10 cellular contexts compared by ENCODE assay signal in the genomic region with DNA sequence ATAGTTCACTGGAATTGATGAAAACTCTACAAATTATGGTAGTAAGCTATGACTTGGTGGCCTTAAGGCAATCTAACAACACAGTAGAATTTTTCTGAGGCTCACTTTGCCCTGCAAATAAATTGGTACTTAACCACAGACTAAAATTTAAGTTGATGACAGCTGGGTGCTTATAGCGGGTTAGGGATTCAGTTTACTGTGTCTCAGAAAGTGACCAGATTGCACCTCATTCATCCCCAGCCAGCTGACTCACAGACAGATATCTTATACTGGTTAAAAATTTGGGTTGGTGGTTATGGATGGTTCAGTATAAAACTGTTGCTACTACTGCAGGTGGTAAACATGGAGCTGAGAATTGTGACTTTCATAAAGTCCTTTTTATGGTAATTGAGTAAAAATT. TPM values are rescaled to one million over a fixed set of nuclear protein-coding genes. Genes with fewer than 3 reads are reported as not detected.
A peak's percentile ranks its signal among the peaks of the same experiment; 100 is the strongest.
DNase-seq lines count a peak whose midpoint lies in the region; ATAC-seq, FAIRE-seq and TF ChIP-seq lines count a peak whose summit lies in the region.
"Had no signal": no experiment of that assay in that cellular context is flagged by ENCODE, and none has a peak within 500 bp of the region (broad histone marks: within the 10 kb centered on the region; RNA-seq: fewer than 3 reads in every experiment).

No MANE protein-coding gene starts in this region.

- H3K4me3 Mint-ChIP-seq in activated CD8-positive, alpha-beta T cell treated with anti-CD3 and anti-CD28 coated beads, Interleukin-2, amount 10 ng/mL, durations not matched to agents 7 days and 5 days = peak overlapping the region; percentile 96

- peak overlapping the region; percentile 22 for H3K9ac ChIP-seq in keratinocyte (ENCODE audit: control insufficient read depth, extremely low read depth, insufficient read depth, low read length)

- peaks cover 10% of the 10 kb centered on the region for H4K20me1 ChIP-seq in keratinocyte (ENCODE audit: control insufficient read depth, extremely low read depth, insufficient read depth, low read length)

- peaks cover 36% of the 10 kb centered on the region for H3K4me1 ChIP-seq in keratinocyte (ENCODE audit: control insufficient read depth, extremely low read depth, insufficient read depth, low read length)

- H3K4me2 ChIP-seq in keratinocyte (ENCODE audit: control insufficient read depth, extremely low read depth, insufficient read depth, low read depth, low read length) = peak overlapping the region; percentile 86

- dilution Hi-C loops in keratinocyte (cut with MboI; ENCODE audit: extremely low pct_ligation_motif_present, low sequenced_read_pairs) = no loop called here

- H2AFZ ChIP-seq in keratinocyte (ENCODE audit: control insufficient read depth, low read length) = no peak overlapping the region

- H3K27ac ChIP-seq in keratinocyte (ENCODE audit: control insufficient read depth, insufficient read depth, low read length) = peak overlapping the region; percentile 18

- peak; percentile 22 for DNase-seq in Daoy (ENCODE audit: low read depth)
- DNase-seq in Jurkat, Clone E6-1 (ENCODE audit: low read depth, low spot score) = no peak
- DNase-seq in activated CD8-positive, alpha-beta T cell treated with anti-CD3 and anti-CD28 coated beads, Interleukin-2, amount 10 ng/mL, durations not matched to agents 7 days and 5 days = no peak
- no peak for DNase-seq in keratinocyte (ENCODE audit: low read depth, low spot score)
- no peak for DNase-seq in T-helper 9 cell
- no peak for DNase-seq in cardiac septum (ENCODE audit: low spot score)
- DNase-seq: aorta, kidney glomerular epithelial cell had no signal

- H3K79me2 ChIP-seq in keratinocyte (ENCODE audit: control insufficient read depth, insufficient read depth, low read length) = peaks cover 62% of the 10 kb centered on the region

- POLR2A ChIA-PET in activated CD8-positive, alpha-beta T cell treated with anti-CD3 and anti-CD28 coated beads, Interleukin-2, amount 10 ng/mL, durations not matched to agents 7 days and 5 days (lab: Charles Lee) = interaction anchor here (0.6 kb wide), 1 partner anchor 226 kb away, joined by 3 read pairs; no protein-coding TSS in a partner anchor

- H3K27me3 ChIP-seq in keratinocyte (ENCODE audit: control insufficient read depth, extremely low read depth, insufficient read depth, low read length) = no peaks in the 10 kb centered on the region

- ATAC-seq in activated CD8-positive, alpha-beta T cell treated with anti-CD3 and anti-CD28 coated beads, Interleukin-2, amount 10 ng/mL, durations not matched to agents 7 days and 5 days = no peak
- no peak for ATAC-seq in HG02981 (IDR thresholded peaks at IDR 0.05; ENCODE audit: unreplicated experiment)
- ATAC-seq in GM21381 (IDR thresholded peaks at IDR 0.05; ENCODE audit: unreplicated experiment) = no peak

- H3K9me3 ChIP-seq in keratinocyte (ENCODE audit: control insufficient read depth, low read depth, low read length) = no peaks in the 10 kb centered on the region

- H3K9me3 Mint-ChIP-seq in activated CD8-positive, alpha-beta T cell treated with anti-CD3 and anti-CD28 coated beads, Interleukin-2, amount 10 ng/mL, durations not matched to agents 7 days and 5 days (ENCODE audit: insufficient read depth) = no peaks in the 10 kb centered on the region

- H3K36me3 ChIP-seq in keratinocyte (ENCODE audit: control insufficient read depth in 2 of 2, extremely low read depth in 1 of 2, insufficient read depth in 2 of 2, low read length in 2 of 2) = peaks cover 0 to 16% of the 10 kb centered on the region in 2 experiments

- FAIRE-seq in keratinocyte (lab: Jason Lieb, UNC) = no peak

- intact Hi-C loops in cardiac septum (cut with DNase I) = no loop called here

- peaks cover 63% of the 10 kb centered on the region for H3K4me1 Mint-ChIP-seq in activated CD8-positive, alpha-beta T cell treated with anti-CD3 and anti-CD28 coated beads, Interleukin-2, amount 10 ng/mL, durations not matched to agents 7 days and 5 days (ENCODE audit: low read depth)

- H3K9me1 ChIP-seq in keratinocyte (ENCODE audit: control insufficient read depth, extremely low read depth, insufficient read depth, low read length) = no peaks in the 10 kb centered on the region

- peak overlapping the region; percentile 63 for H3K4me3 ChIP-seq in Jurkat, Clone E6-1 (ENCODE audit: low read length)
- H3K4me3 ChIP-seq in keratinocyte (ENCODE audit: control insufficient read depth in 2 of 3, extremely low read depth in 1 of 3, insufficient read depth in 2 of 3, low read depth in 1 of 3, low read length in 3 of 3) = peak overlapping the region in 2 of 3 experiments; percentile 90 to 98

- CTCF ChIA-PET in activated CD8-positive, alpha-beta T cell treated with anti-CD3 and anti-CD28 coated beads, Interleukin-2, amount 10 ng/mL, durations not matched to agents 7 days and 5 days (lab: Charles Lee) = interaction anchor here (1.4 kb wide), 1 partner anchor 35 kb away, joined by 3 read pairs; no protein-coding TSS in a partner anchor

- H3K36me3 Mint-ChIP-seq in activated CD8-positive, alpha-beta T cell treated with anti-CD3 and anti-CD28 coated beads, Interleukin-2, amount 10 ng/mL, durations not matched to agents 7 days and 5 days (ENCODE audit: low read depth) = peaks cover 76% of the 10 kb centered on the region

- H3K27me3 Mint-ChIP-seq in activated CD8-positive, alpha-beta T cell treated with anti-CD3 and anti-CD28 coated beads, Interleukin-2, amount 10 ng/mL, durations not matched to agents 7 days and 5 days (ENCODE audit: low read depth) = no peaks in the 10 kb centered on the region

- H3K27ac Mint-ChIP-seq in activated CD8-positive, alpha-beta T cell treated with anti-CD3 and anti-CD28 coated beads, Interleukin-2, amount 10 ng/mL, durations not matched to agents 7 days and 5 days = peak overlapping the region; percentile 72

- no peak for TF ChIP-seq CTCF in keratinocyte (optimal IDR thresholded peaks at IDR 0.05 in 1 of 3, IDR thresholded peaks at IDR 0.05 in 1 of 3, conservative IDR thresholded peaks at IDR 0.05 in 1 of 3; ENCODE audit: extremely low read depth in 1 of 3, insufficient read depth in 2 of 3, low read length in 3 of 3)

RNA-seq across cellular contexts. Expression of a gene that starts 2.8 kb away (rescaled TPM):
- 457 and 467 TPM in 2 replicates for total RNA-seq in Daoy (2014; rRNA removed; shearing (Covaris generic))
- polyA plus RNA-seq in Jurkat, Clone E6-1 (2012; ENCODE audit: insufficient read depth, insufficient read length) = 517 TPM
- total RNA-seq in activated CD8-positive, alpha-beta T cell treated with anti-CD3 and anti-CD28 coated beads, Interleukin-2, amount 10 ng/mL, durations not matched to agents 7 days and 5 days = 100 to 1,000 TPM; 204 TPM
- 130 to 291 TPM (median 224 TPM) in 3 replicates for polyA plus RNA-seq in keratinocyte
- polyA plus RNA-seq in keratinocyte (2011; ENCODE audit: low read depth) = 30.2 TPM
- 200 and 230 TPM in 2 replicates for polyA plus RNA-seq in keratinocyte (2011; cell fraction: cytosol; rRNA removed)
- 90.4 and 118 TPM in 2 replicates for polyA plus RNA-seq in keratinocyte (2011; cell fraction: nucleus; rRNA removed)
- 75.7 and 143 TPM in 2 replicates for polyA plus RNA-seq in keratinocyte (2012; ENCODE audit: low replicate concordance)
- polyA minus RNA-seq in keratinocyte = 30.3 to 117 TPM (median 88.1 TPM) in 3 replicates
- 83.3 TPM for polyA minus RNA-seq in keratinocyte (2011; cell fraction: cytosol; rRNA and poly(A)+ RNA removed)
- 9.1 and 12.6 TPM in 2 replicates for polyA minus RNA-seq in keratinocyte (2011; cell fraction: nucleus; rRNA and poly(A)+ RNA removed)
- total RNA-seq in cardiac septum = 3.2 TPM

RNA-seq across cellular contexts. Expression of a gene that starts 4.5 kb away (rescaled TPM):
- total RNA-seq in Daoy (2014; rRNA removed; shearing (Covaris generic)) = 21.9 and 25.7 TPM in 2 replicates
- 69.2 TPM for polyA plus RNA-seq in Jurkat, Clone E6-1 (2012; ENCODE audit: insufficient read depth, insufficient read length)
- total RNA-seq in activated CD8-positive, alpha-beta T cell treated with anti-CD3 and anti-CD28 coated beads, Interleukin-2, amount 10 ng/mL, durations not matched to agents 7 days and 5 days = 10 to 100 TPM; 35.8 to 37.5 TPM
- 18.3 to 24.3 TPM (median 20.1 TPM) in 3 replicates for polyA plus RNA-seq in keratinocyte
- polyA plus RNA-seq in keratinocyte (2011; ENCODE audit: low read depth) = 4.9 TPM
- 11.6 and 20.6 TPM in 2 replicates for polyA plus RNA-seq in keratinocyte (2011; cell fraction: cytosol; rRNA removed)
- polyA plus RNA-seq in keratinocyte (2011; cell fraction: nucleus; rRNA removed) = 44.7 and 46.9 TPM in 2 replicates
- 13.2 and 14.2 TPM in 2 replicates for polyA plus RNA-seq in keratinocyte (2012; ENCODE audit: low replicate concordance)
- polyA minus RNA-seq in keratinocyte = 6.2 to 20.4 TPM (median 14.9 TPM) in 3 replicates
- polyA minus RNA-seq in keratinocyte (2011; cell fraction: cytosol; rRNA and poly(A)+ RNA removed) = 7.7 TPM
- 19.1 and 33.5 TPM in 2 replicates for polyA minus RNA-seq in keratinocyte (2011; cell fraction: nucleus; rRNA and poly(A)+ RNA removed)
- total RNA-seq in cardiac septum = 21.2 TPM

Comparison
In these comparisons a context has a peak if more than half of its experiments do, and no peak if none do; other contexts are left out.
1. RNA of a gene that starts 2.8 kb away (total RNA-seq): 457 to 467 TPM in Daoy and 204 TPM in activated CD8-positive, alpha-beta T cell treated with anti-CD3 and anti-CD28 coated beads, Interleukin-2, amount 10 ng/mL, durations not matched to agents 7 days and 5 days; 3.2 TPM in cardiac septum (single experiment); every median in the first group is over 10 times any median in the second.